Comparison of ENCODE assay signal across 15 cellular contexts in genomic region chr16:88639231-88640038, GRCh38. TPM values are rescaled to one million over a fixed set of nuclear protein-coding genes. Genes with fewer than 3 reads are reported as not detected.
A peak's percentile ranks its signal among the peaks of the same experiment; 100 is the strongest.
DNase-seq lines count a peak whose midpoint lies in the region; ATAC-seq and TF ChIP-seq lines count a peak whose summit lies in the region.
"Had no signal": no experiment of that assay in that cellular context is flagged by ENCODE, and none has a peak within 500 bp of the region (broad histone marks: within the 10 kb centered on the region; RNA-seq: fewer than 3 reads in every experiment).

No MANE protein-coding gene starts in this region.

- intact Hi-C loops in esophagus squamous epithelium (cut with DNase I): no loop called here

- H3K4me3 ChIP-seq in esophagus squamous epithelium: no peak overlapping the region

- ATAC-seq in SK-N-SH treated with all-trans-retinoic acid at 6 μM for 48 hours (peak; percentile 80), left lobe of liver (peak; percentile 31), GM18867 (IDR thresholded peaks at IDR 0.05; ENCODE audit: unreplicated experiment) (no peak)
- ATAC-seq: left ventricle myocardium superior had no signal

- no peak for TF ChIP-seq POLR2A in esophagus squamous epithelium (IDR thresholded peaks at IDR 0.05)

- H3K27ac ChIP-seq in esophagus squamous epithelium: no peak overlapping the region
- H3K27ac ChIP-seq: brain microvascular endothelial cell had no signal

- H3K9me3 ChIP-seq in esophagus squamous epithelium: no peaks in the 10 kb centered on the region

- peaks cover 15 to 70% (median 18%) of the 10 kb centered on the region in 4 donors for H3K27me3 ChIP-seq in esophagus squamous epithelium

- TF ChIP-seq CTCF in esophagus squamous epithelium (IDR thresholded peaks at IDR 0.05): no peak

- 25 to 75% methylated on average over 8 to 24 of the region's 45 CpGs for WGBS in esophagus squamous epithelium, 2 donors

- H3K36me3 ChIP-seq in esophagus squamous epithelium: peaks cover 0 to 9% (median 0%) of the 10 kb centered on the region in 3 donors

- peaks cover 10 to 28% (median 20%) of the 10 kb centered on the region in 3 donors for H3K4me1 ChIP-seq in esophagus squamous epithelium

- peak; percentile 65 for DNase-seq in AG08396 (ENCODE audit: low spot score)
- peak; percentile 70 for DNase-seq in ELF-1 (ENCODE audit: low read depth, low spot score)
- no peak for DNase-seq in left lobe of liver (ENCODE audit: low spot score)
- DNase-seq in SIG-M5 (lab: John Stamatoyannopoulos, UW): no peak
- no peak for DNase-seq in esophagus squamous epithelium (lab: John Stamatoyannopoulos, UW)
- no peak for DNase-seq in activated CD8-positive, alpha-beta memory T cell treated with anti-CD3 and anti-CD28 coated beads for 24 hours
- DNase-seq: brain microvascular endothelial cell, KG1, left ventricle myocardium superior, NCI-H69, T1000 had no signal

TF ChIP-seq in SK-N-SH treated with all-trans-retinoic acid at 6 μM for 48 hours, 23 proteins besides CTCF, POLR2A, EP300 and RAD21:
- no peak for TF ChIP-seq ZC3H10 (CRISPR knock-in tag; IDR thresholded peaks at IDR 0.05)
- no peak for TF ChIP-seq GLIS3 (CRISPR knock-in tag; IDR thresholded peaks at IDR 0.05)
- TF ChIP-seq POU6F1 (CRISPR knock-in tag; IDR thresholded peaks at IDR 0.05; ENCODE audit: borderline replicate concordance, low read depth): no peak
- no peak for TF ChIP-seq SNAI2 (CRISPR knock-in tag; IDR thresholded peaks at IDR 0.05)
- no peak for TF ChIP-seq BACH2 (CRISPR knock-in tag; IDR thresholded peaks at IDR 0.05; ENCODE audit: borderline replicate concordance)
- no peak for TF ChIP-seq ZNF70 (CRISPR knock-in tag; IDR thresholded peaks at IDR 0.05)
- no peak for TF ChIP-seq CSRNP3 (CRISPR knock-in tag; IDR thresholded peaks at IDR 0.05)
- TF ChIP-seq TSHZ2 (CRISPR knock-in tag; IDR thresholded peaks at IDR 0.05): no peak
- no peak for TF ChIP-seq OSR1 (CRISPR knock-in tag; IDR thresholded peaks at IDR 0.05)
- no peak for TF ChIP-seq ZNF565 (CRISPR knock-in tag; conservative IDR thresholded peaks at IDR 0.05; ENCODE audit: low read depth)
- no peak for TF ChIP-seq ARNTL (CRISPR knock-in tag; IDR thresholded peaks at IDR 0.05; ENCODE audit: borderline replicate concordance, low read depth)
- TF ChIP-seq ZNF8 (CRISPR knock-in tag; IDR thresholded peaks at IDR 0.05): no peak
- TF ChIP-seq CSDC2 (CRISPR knock-in tag; IDR thresholded peaks at IDR 0.05): no peak
- TF ChIP-seq RARB (CRISPR knock-in tag; IDR thresholded peaks at IDR 0.05): no peak
- TF ChIP-seq ZFP3 (CRISPR knock-in tag; IDR thresholded peaks at IDR 0.05): no peak
- no peak for TF ChIP-seq ESRRG (CRISPR knock-in tag; IDR thresholded peaks at IDR 0.05)
- no peak for TF ChIP-seq PPARA (CRISPR knock-in tag; IDR thresholded peaks at IDR 0.05; ENCODE audit: borderline replicate concordance)

RNA-seq across cellular contexts. Expression of gene IL17C, which starts 1.1 kb away (rescaled TPM):
- total RNA-seq in left lobe of liver (not detected), esophagus squamous epithelium (1 to 10 TPM in 1 of 4 donors, not detected in 3; 2.4 TPM)
- total RNA-seq: fibroblast of lung, left ventricle myocardium superior, renal cortical epithelial cell had no signal

RNA-seq across cellular contexts. Expression of gene CYBA, which starts 11.4 kb away (rescaled TPM):
- 32.5 TPM for total RNA-seq in left lobe of liver
- total RNA-seq in esophagus squamous epithelium: 100 to 1,000 TPM in 2 of 4 donors, 10 to 100 TPM in 2; 67.1 to 205 (median 98.7) TPM

RNA-seq across cellular contexts. Expression of gene MVD, which starts 23.5 kb away (rescaled TPM):
- total RNA-seq in left lobe of liver (16.2 TPM), esophagus squamous epithelium (100 to 1,000 TPM in 1 of 4 donors, 10 to 100 TPM in 3; 52.7 to 134 (median 71.4) TPM)

RNA-seq across cellular contexts. Expression of gene SNAI3, which starts 46.9 kb away (rescaled TPM):
- total RNA-seq in left lobe of liver (0.43 TPM), esophagus squamous epithelium (under 1 TPM in 2 of 4 donors, not detected in 2; 0.23 to 0.95 TPM)

Comparison
In these comparisons a context has a peak if more than half of its experiments do, and no peak if none do; other contexts are left out.
1. DNase-seq: peak in AG08396 (single experiment) and ELF-1 (single experiment); none in left lobe of liver (single experiment), SIG-M5 (single experiment), esophagus squamous epithelium (single experiment) and activated CD8-positive, alpha-beta memory T cell treated with anti-CD3 and anti-CD28 coated beads for 24 hours (single experiment).